In genomic region chr11:62715150-62716130, GRCh38 we compare ENCODE assay signal across 19 cellular contexts. TPM values are rescaled to one million over a fixed set of nuclear protein-coding genes. Genes with fewer than 3 reads are reported as not detected.
DNase-seq lines count a peak whose midpoint lies in the region; ATAC-seq and TF ChIP-seq lines count a peak whose summit lies in the region.
"Had no signal": no experiment of that assay in that cellular context is flagged by ENCODE, and none has a peak within 500 bp of the region (broad histone marks: within the 10 kb centered on the region; RNA-seq: fewer than 3 reads in every experiment).

No MANE protein-coding gene starts in this region.

- CTCF ChIA-PET in Caco-2 (lab: Charles Lee) (interaction anchor here (0.6 kb wide), 1 partner anchor 22 kb away, joined by 3 read pairs; no protein-coding TSS in a partner anchor), GM10248 (lab: Yijun Ruan, JAX) (interaction anchor here (0.7 to 1.2 kb wide), 4 partner anchors 9 to 52 kb away, joined by 3 to 5 read pairs (median 3); partner anchors contain the start of genes HNRNPUL2 and TTC9C)

- H3K4me1 Mint-ChIP-seq in CD4-positive, CD25-positive, alpha-beta regulatory T cell, result peaks cover 15 to 68% (median 42%) of the 10 kb centered on the region in 4 donors
- H3K4me1 Mint-ChIP-seq in Caco-2 (ENCODE audit: low read depth, unreplicated experiment), result peaks cover 36% of the 10 kb centered on the region
- peaks cover 50% of the 10 kb centered on the region for H3K4me1 Mint-ChIP-seq in activated T-helper 17 cell treated with anti-CD3 and anti-CD28 coated beads, Interleukin-2, amount 50 U/mL, for 72 hours

- H3K36me3 ChIP-seq in CD4-positive, CD25-positive, alpha-beta regulatory T cell (ENCODE audit: control insufficient read depth, insufficient read depth, low read length), result peaks cover 83% of the 10 kb centered on the region
- peaks cover 18% of the 10 kb centered on the region for H3K36me3 ChIP-seq in Caco-2 (ENCODE audit: control insufficient read depth, insufficient read depth, low read length)

- H3K9me3 ChIP-seq in CD4-positive, CD25-positive, alpha-beta regulatory T cell (ENCODE audit: control insufficient read depth in 2 of 2, low read length in 2 of 2), result no peaks in the 10 kb centered on the region
- no peaks in the 10 kb centered on the region for H3K9me3 ChIP-seq in Caco-2
- H3K9me3 ChIP-seq: right atrium auricular region, upper lobe of left lung had no signal

- H3K4me3 Mint-ChIP-seq in CD4-positive, CD25-positive, alpha-beta regulatory T cell, result no peak overlapping the region
- H3K4me3 Mint-ChIP-seq in Caco-2 (ENCODE audit: unreplicated experiment), result no peak overlapping the region
- no peak overlapping the region for H3K4me3 Mint-ChIP-seq in activated T-helper 17 cell treated with anti-CD3 and anti-CD28 coated beads, Interleukin-2, amount 50 U/mL, for 72 hours

- H3K9me3 Mint-ChIP-seq in CD4-positive, CD25-positive, alpha-beta regulatory T cell, result peaks cover 0 to 1% (median 0%) of the 10 kb centered on the region in 7 donors
- no peaks in the 10 kb centered on the region for H3K9me3 Mint-ChIP-seq in Caco-2 (ENCODE audit: unreplicated experiment)
- no peaks in the 10 kb centered on the region for H3K9me3 Mint-ChIP-seq in activated T-helper 17 cell treated with anti-CD3 and anti-CD28 coated beads, Interleukin-2, amount 50 U/mL, for 72 hours

- no peak overlapping the region for H3K4me3 ChIP-seq in CD4-positive, CD25-positive, alpha-beta regulatory T cell (ENCODE audit: low read depth, low read length)
- H3K4me3 ChIP-seq in Caco-2 (ENCODE audit: low read depth, low read length), result no peak overlapping the region
- H3K4me3 ChIP-seq: right atrium auricular region, upper lobe of left lung had no signal

- TF ChIP-seq CTCF in Caco-2 (IDR thresholded peaks at IDR 0.05; ENCODE audit: insufficient read depth in 1 of 2, low read depth in 1 of 2, low read length in 1 of 2, severe bottlenecking in 1 of 2, unreplicated experiment in 1 of 2), result no peak
- TF ChIP-seq CTCF in GM10248 (IDR thresholded peaks at IDR 0.05; ENCODE audit: control extremely low read depth, extremely low read depth, low read depth, missing control alignments), result no peak

- peaks cover 23% of the 10 kb centered on the region for H3K4me1 ChIP-seq in CD4-positive, CD25-positive, alpha-beta regulatory T cell (ENCODE audit: control insufficient read depth, insufficient read depth, low read length, poor library complexity, severe bottlenecking)
- peaks cover 21% of the 10 kb centered on the region for H3K4me1 ChIP-seq in Caco-2

- ATAC-seq in CD4-positive, CD25-positive, alpha-beta regulatory T cell (ENCODE audit: low read depth in 2 of 2), result no peak
- no peak for ATAC-seq in activated T-helper 17 cell treated with anti-CD3 and anti-CD28 coated beads, Interleukin-2, amount 50 U/mL, for 72 hours (replicated peaks)
- ATAC-seq: esophagus mucosa had no signal

- POLR2A ChIA-PET in Caco-2 (lab: Charles Lee), result no interaction called here
- POLR2A ChIA-PET in GM10248 (lab: Yijun Ruan, JAX), result interaction anchor here (0.6 kb wide), 2 partner anchors 12 to 72 kb away, joined by 3 read pairs; partner anchors contain the start of gene TMEM179B

- peaks cover 39% of the 10 kb centered on the region for H3K36me3 Mint-ChIP-seq in CD4-positive, CD25-positive, alpha-beta regulatory T cell
- H3K36me3 Mint-ChIP-seq in Caco-2 (ENCODE audit: insufficient read depth, unreplicated experiment), result peaks cover 100% of the 10 kb centered on the region
- H3K36me3 Mint-ChIP-seq in activated T-helper 17 cell treated with anti-CD3 and anti-CD28 coated beads, Interleukin-2, amount 50 U/mL, for 72 hours (ENCODE audit: low read depth), result peaks cover 100% of the 10 kb centered on the region

- no peaks in the 10 kb centered on the region for H3K27me3 Mint-ChIP-seq in CD4-positive, CD25-positive, alpha-beta regulatory T cell
- no peaks in the 10 kb centered on the region for H3K27me3 Mint-ChIP-seq in Caco-2 (ENCODE audit: insufficient read depth, unreplicated experiment)
- H3K27me3 Mint-ChIP-seq in activated T-helper 17 cell treated with anti-CD3 and anti-CD28 coated beads, Interleukin-2, amount 50 U/mL, for 72 hours, result no peaks in the 10 kb centered on the region

- intact Hi-C loops in Caco-2 (cut with micrococcal nuclease; ENCODE audit: unreplicated experiment), result no loop called here

- no peaks in the 10 kb centered on the region for H3K27me3 ChIP-seq in CD4-positive, CD25-positive, alpha-beta regulatory T cell (ENCODE audit: control insufficient read depth, insufficient read depth, low read length)
- H3K27me3 ChIP-seq in Caco-2 (replicated peaks; ENCODE audit: control insufficient read depth, insufficient read depth, low read length), result no peaks in the 10 kb centered on the region
- H3K27me3 ChIP-seq: right atrium auricular region, upper lobe of left lung had no signal

- H3K27ac Mint-ChIP-seq in CD4-positive, CD25-positive, alpha-beta regulatory T cell, result peak overlapping the region in 2 of 3 donors; percentile 25 to 82
- H3K27ac Mint-ChIP-seq in Caco-2 (ENCODE audit: unreplicated experiment), result peak overlapping the region; percentile 40
- peak overlapping the region; percentile 72 for H3K27ac Mint-ChIP-seq in activated T-helper 17 cell treated with anti-CD3 and anti-CD28 coated beads, Interleukin-2, amount 50 U/mL, for 72 hours

- H3K27ac ChIP-seq in CD4-positive, CD25-positive, alpha-beta regulatory T cell (ENCODE audit: insufficient read depth, low read length, poor library complexity, severe bottlenecking), result peak overlapping the region; percentile 15
- H3K27ac ChIP-seq: C4-2B had no signal

- BruUV-seq in Caco-2 (replicated peaks; lab: Mats Ljungman, UMichigan), result no TSS peak

- DNase-seq in CD4-positive, CD25-positive, alpha-beta regulatory T cell, result no peak
- DNase-seq in Caco-2 (no peak), mesenteric fat pad (ENCODE audit: low spot score) (peak; percentile 37), HUDEP-2 (lab: John Stamatoyannopoulos, UW; ENCODE audit: unreplicated experiment in 76 of 76) (no peak), NCI-H1417 (lab: John Stamatoyannopoulos, UW) (no peak), GM10248 (ENCODE audit: extremely low spot score) (no peak)
- DNase-seq: cortex of kidney; head of caudate nucleus; kidney glomerular epithelial cell; NCI-H2029; NCI-H526 treated with DMSO at 0.1 percent for 48 hours; stimulated activated CD4-positive, alpha-beta T cell treated with anti-CD3 and anti-CD28 coated beads, Interleukin-2, amount 100 ng/mL, for 24 hours had no signal

RNA-seq across cellular contexts. Expression of gene GNG3, which starts 8.0 kb away (rescaled TPM):
- not detected for total RNA-seq in CD4-positive, CD25-positive, alpha-beta regulatory T cell
- under 1 TPM in 2 of 4 donors, not detected in 2; 0.21 to 0.72 TPM for polyA plus RNA-seq in CD4-positive, CD25-positive, alpha-beta regulatory T cell
- total RNA-seq in Caco-2 (2022) (not detected in 2 replicates), mesenteric fat pad (not detected)
- not detected for total RNA-seq in activated T-helper 17 cell treated with anti-CD3 and anti-CD28 coated beads, Interleukin-2, amount 50 U/mL, for 72 hours
- total RNA-seq: esophagus mucosa; M059J; right atrium auricular region; T-helper 1 cell treated with Interleukin-12 subunit alpha and Interleukin-12 subunit beta and Interleukin-4 antibody, amounts not matched to agents 30 ng/mL and 1 ng/mL, for 36 hours; upper lobe of left lung had no signal

RNA-seq across cellular contexts. Expression of gene BSCL2, which starts 8.2 kb away (rescaled TPM):
- total RNA-seq in CD4-positive, CD25-positive, alpha-beta regulatory T cell, result 23.9 TPM
- polyA plus RNA-seq in CD4-positive, CD25-positive, alpha-beta regulatory T cell, result 10 to 100 TPM; 36.2 to 49.2 (median 42.9) TPM
- total RNA-seq in Caco-2 (2022) (39.2 and 48.2 TPM in 2 replicates), mesenteric fat pad (41.9 TPM)
- 10 to 100 TPM; 31.1 to 39.2 TPM for total RNA-seq in activated T-helper 17 cell treated with anti-CD3 and anti-CD28 coated beads, Interleukin-2, amount 50 U/mL, for 72 hours

RNA-seq across cellular contexts. Expression of gene HNRNPUL2, which starts 11.8 kb away (rescaled TPM):
- 52.8 TPM for total RNA-seq in CD4-positive, CD25-positive, alpha-beta regulatory T cell
- polyA plus RNA-seq in CD4-positive, CD25-positive, alpha-beta regulatory T cell, result 1 to 10 TPM in 3 of 4 donors, under 1 TPM in 1; 0.85 to 1.5 (median 1.2) TPM
- total RNA-seq in Caco-2 (2022) (60.0 and 62.9 TPM in 2 replicates), mesenteric fat pad (37.7 TPM)
- 10 to 100 TPM; 54.0 to 60.1 TPM for total RNA-seq in activated T-helper 17 cell treated with anti-CD3 and anti-CD28 coated beads, Interleukin-2, amount 50 U/mL, for 72 hours

RNA-seq across cellular contexts. Expression of gene TTC9C, which starts 12.8 kb away (rescaled TPM):
- 19.4 TPM for total RNA-seq in CD4-positive, CD25-positive, alpha-beta regulatory T cell
- 10 to 100 TPM; 27.6 to 39.5 (median 31.6) TPM for polyA plus RNA-seq in CD4-positive, CD25-positive, alpha-beta regulatory T cell
- 47.0 and 53.6 TPM in 2 replicates for total RNA-seq in Caco-2 (2022)
- 10 to 100 TPM; 49.9 to 56.2 TPM for total RNA-seq in activated T-helper 17 cell treated with anti-CD3 and anti-CD28 coated beads, Interleukin-2, amount 50 U/mL, for 72 hours
- total RNA-seq in mesenteric fat pad, result 23.0 TPM

RNA-seq across cellular contexts. Expression of gene LRRN4CL, which starts 26.1 kb away (rescaled TPM):
- total RNA-seq in CD4-positive, CD25-positive, alpha-beta regulatory T cell, result not detected
- polyA plus RNA-seq in CD4-positive, CD25-positive, alpha-beta regulatory T cell, result not detected
- total RNA-seq in Caco-2 (2022) (0.35 and 0.64 TPM in 2 replicates), mesenteric fat pad (88.9 TPM)
- total RNA-seq in activated T-helper 17 cell treated with anti-CD3 and anti-CD28 coated beads, Interleukin-2, amount 50 U/mL, for 72 hours, result under 1 TPM; 0.45 to 0.56 TPM
